7 cellular contexts compared by ENCODE assay signal in genomic region chr15:90409587-90409986, GRCh38. TPM values are rescaled to one million over a fixed set of nuclear protein-coding genes. Genes with fewer than 3 reads are reported as not detected.
A peak's percentile ranks its signal among the peaks of the same experiment; 100 is the strongest.
DNase-seq lines count a peak whose midpoint lies in the region; ATAC-seq and TF ChIP-seq lines count a peak whose summit lies in the region.
"Not testable (repeated sequence)": the region's sequence is repeated elsewhere in the genome, so short reads cannot be mapped to it uniquely, and the experiment has no call there.

No MANE protein-coding gene starts in this region.

- peaks cover 33% of the 10 kb centered on the region for H3K79me2 ChIP-seq in mesendoderm (ENCODE audit: control insufficient read depth, insufficient read depth, low read length)

- H3K27me3 ChIP-seq in CD4-positive, alpha-beta memory T cell (ENCODE audit: insufficient read depth, low read length); mesendoderm (ENCODE audit: insufficient read depth, low read length, poor library complexity): not testable (repeated sequence)

- H3K27me3 Mint-ChIP-seq in CD4-positive, alpha-beta memory T cell; IgD-negative memory B cell; activated CD8-positive, alpha-beta T cell treated with anti-CD3 and anti-CD28 coated beads for 36 hours; activated T-helper 2 cell treated with anti-CD3 and anti-CD28 coated beads, Interferon-gamma antibody, Interleukin-2, Interleukin-4, amounts not matched to agents 10 μg/mL and 5 μg/mL and 100 μg/mL, durations not matched to agents 14 hours and 24 hours and 36 hours (ENCODE audit: low read depth); central memory CD8-positive, alpha-beta T cell; nephron progenitor cell (ENCODE audit: low read depth, poor library complexity): not testable (repeated sequence)

- intact Hi-C loops in CD4-positive, alpha-beta memory T cell (cut with micrococcal nuclease); activated CD8-positive, alpha-beta T cell treated with anti-CD3 and anti-CD28 coated beads for 36 hours (cut with micrococcal nuclease): not testable (repeated sequence)
- intact Hi-C loops in activated T-helper 2 cell treated with anti-CD3 and anti-CD28 coated beads, Interferon-gamma antibody, Interleukin-2, Interleukin-4, amounts not matched to agents 10 μg/mL and 5 μg/mL and 100 μg/mL, durations not matched to agents 14 hours and 24 hours and 36 hours (cut with micrococcal nuclease), result loop anchor here (5.0 kb wide), 2 partner anchors 73 to 102 kb away; no protein-coding TSS in a partner anchor

- not testable (repeated sequence) for H3K36me3 ChIP-seq in CD4-positive, alpha-beta memory T cell (ENCODE audit: insufficient read depth, low read length); mesendoderm (ENCODE audit: control insufficient read depth, insufficient read depth, low read length)

- not testable (repeated sequence) for H2AK5ac ChIP-seq in mesendoderm (ENCODE audit: low read length)

- H3K4me3 ChIP-seq in CD4-positive, alpha-beta memory T cell (ENCODE audit: low read length in 2 of 2); mesendoderm (ENCODE audit: low read length): not testable (repeated sequence)

- peaks cover 62 to 91% (median 76%) of the 10 kb centered on the region in 4 donors for H3K4me1 Mint-ChIP-seq in CD4-positive, alpha-beta memory T cell
- peaks cover 55 to 59% (median 57%) of the 10 kb centered on the region in 3 donors for H3K4me1 Mint-ChIP-seq in IgD-negative memory B cell
- peaks cover 80% of the 10 kb centered on the region for H3K4me1 Mint-ChIP-seq in activated CD8-positive, alpha-beta T cell treated with anti-CD3 and anti-CD28 coated beads for 36 hours (ENCODE audit: low read depth)
- H3K4me1 Mint-ChIP-seq in activated T-helper 2 cell treated with anti-CD3 and anti-CD28 coated beads, Interferon-gamma antibody, Interleukin-2, Interleukin-4, amounts not matched to agents 10 μg/mL and 5 μg/mL and 100 μg/mL, durations not matched to agents 14 hours and 24 hours and 36 hours (ENCODE audit: low read depth), result peaks cover 79% of the 10 kb centered on the region
- H3K4me1 Mint-ChIP-seq in central memory CD8-positive, alpha-beta T cell, result peaks cover 90% of the 10 kb centered on the region
- H3K4me1 Mint-ChIP-seq in nephron progenitor cell, result peaks cover 23% of the 10 kb centered on the region

- peaks cover 19% of the 10 kb centered on the region in 2 donors for H3K36me3 Mint-ChIP-seq in CD4-positive, alpha-beta memory T cell
- peaks cover 11% of the 10 kb centered on the region for H3K36me3 Mint-ChIP-seq in IgD-negative memory B cell
- H3K36me3 Mint-ChIP-seq in activated CD8-positive, alpha-beta T cell treated with anti-CD3 and anti-CD28 coated beads for 36 hours (ENCODE audit: low read depth), result peaks cover 36% of the 10 kb centered on the region
- H3K36me3 Mint-ChIP-seq in activated T-helper 2 cell treated with anti-CD3 and anti-CD28 coated beads, Interferon-gamma antibody, Interleukin-2, Interleukin-4, amounts not matched to agents 10 μg/mL and 5 μg/mL and 100 μg/mL, durations not matched to agents 14 hours and 24 hours and 36 hours (ENCODE audit: low read depth), result peaks cover 32% of the 10 kb centered on the region
- H3K36me3 Mint-ChIP-seq in central memory CD8-positive, alpha-beta T cell (ENCODE audit: insufficient read depth), result peaks cover 12% of the 10 kb centered on the region
- peaks cover 20% of the 10 kb centered on the region for H3K36me3 Mint-ChIP-seq in nephron progenitor cell (ENCODE audit: low read depth)

- H3K4me3 Mint-ChIP-seq in CD4-positive, alpha-beta memory T cell, result peak overlapping the region in 3 of 8 donors; percentile 21 to 55 (median 28)
- H3K4me3 Mint-ChIP-seq in IgD-negative memory B cell; activated CD8-positive, alpha-beta T cell treated with anti-CD3 and anti-CD28 coated beads for 36 hours; nephron progenitor cell: not testable (repeated sequence)
- H3K4me3 Mint-ChIP-seq in activated T-helper 2 cell treated with anti-CD3 and anti-CD28 coated beads, Interferon-gamma antibody, Interleukin-2, Interleukin-4, amounts not matched to agents 10 μg/mL and 5 μg/mL and 100 μg/mL, durations not matched to agents 14 hours and 24 hours and 36 hours (ENCODE audit: low read depth), result peak overlapping the region; percentile 3
- peak overlapping the region; percentile 56 for H3K4me3 Mint-ChIP-seq in central memory CD8-positive, alpha-beta T cell

- not testable (repeated sequence) for H3K4me2 ChIP-seq in mesendoderm (ENCODE audit: low read length)

- H2BK120ac ChIP-seq in mesendoderm (ENCODE audit: low read depth, low read length), result not testable (repeated sequence)

- not testable (repeated sequence) for H3K18ac ChIP-seq in mesendoderm (ENCODE audit: low read length)

- ATAC-seq in activated CD8-positive, alpha-beta T cell treated with anti-CD3 and anti-CD28 coated beads for 36 hours; central memory CD8-positive, alpha-beta T cell (replicated peaks; ENCODE audit: extremely low read depth, poor library complexity, severe bottlenecking): not testable (repeated sequence)

- peak overlapping the region in 5 of 7 donors; percentile 12 to 67 (median 57) for H3K27ac Mint-ChIP-seq in CD4-positive, alpha-beta memory T cell
- H3K27ac Mint-ChIP-seq in IgD-negative memory B cell (peak overlapping the region in 2 of 3 donors; percentile 25 to 41), nephron progenitor cell (peak overlapping the region; percentile 33)
- H3K27ac Mint-ChIP-seq in activated CD8-positive, alpha-beta T cell treated with anti-CD3 and anti-CD28 coated beads for 36 hours, result peak overlapping the region; percentile 54
- peak overlapping the region; percentile 79 for H3K27ac Mint-ChIP-seq in activated T-helper 2 cell treated with anti-CD3 and anti-CD28 coated beads, Interferon-gamma antibody, Interleukin-2, Interleukin-4, amounts not matched to agents 10 μg/mL and 5 μg/mL and 100 μg/mL, durations not matched to agents 14 hours and 24 hours and 36 hours
- peak overlapping the region; percentile 91 for H3K27ac Mint-ChIP-seq in central memory CD8-positive, alpha-beta T cell (ENCODE audit: low read depth)

- H3K4me1 ChIP-seq in CD4-positive, alpha-beta memory T cell (ENCODE audit: insufficient read depth, low read length), result peaks cover 68% of the 10 kb centered on the region
- H3K4me1 ChIP-seq in mesendoderm (ENCODE audit: control insufficient read depth, low read depth, low read length), result peaks cover 21% of the 10 kb centered on the region

- not testable (repeated sequence) for H3K56ac ChIP-seq in mesendoderm (ENCODE audit: low read length)

- H3K9ac ChIP-seq in mesendoderm (ENCODE audit: low read length), result not testable (repeated sequence)

- H3K23ac ChIP-seq in mesendoderm (ENCODE audit: low read length), result not testable (repeated sequence)

- H3K79me1 ChIP-seq in mesendoderm (ENCODE audit: low read length), result not testable (repeated sequence)

- H4K5ac ChIP-seq in mesendoderm (ENCODE audit: low read length), result not testable (repeated sequence)

- not testable (repeated sequence) for TF ChIP-seq CTCF in activated CD8-positive, alpha-beta T cell treated with anti-CD3 and anti-CD28 coated beads for 36 hours (IDR thresholded peaks at IDR 0.05); nephron progenitor cell (IDR thresholded peaks at IDR 0.05)

- H3K27ac ChIP-seq in CD4-positive, alpha-beta memory T cell (ENCODE audit: low read depth, low read length); mesendoderm (ENCODE audit: low read depth, low read length): not testable (repeated sequence)

- not testable (repeated sequence) for H3K9me3 Mint-ChIP-seq in CD4-positive, alpha-beta memory T cell; IgD-negative memory B cell; activated CD8-positive, alpha-beta T cell treated with anti-CD3 and anti-CD28 coated beads for 36 hours; central memory CD8-positive, alpha-beta T cell
- peaks cover 12% of the 10 kb centered on the region for H3K9me3 Mint-ChIP-seq in activated T-helper 2 cell treated with anti-CD3 and anti-CD28 coated beads, Interferon-gamma antibody, Interleukin-2, Interleukin-4, amounts not matched to agents 10 μg/mL and 5 μg/mL and 100 μg/mL, durations not matched to agents 14 hours and 24 hours and 36 hours
- peaks cover 13% of the 10 kb centered on the region for H3K9me3 Mint-ChIP-seq in nephron progenitor cell

- H3K9me3 ChIP-seq in CD4-positive, alpha-beta memory T cell (ENCODE audit: control insufficient read depth in 1 of 2, low read length in 2 of 2), result not testable (repeated sequence)

- POLR2A ChIA-PET in CD4-positive, alpha-beta memory T cell (lab: Charles Lee; ENCODE audit: partially characterized antibody); activated CD8-positive, alpha-beta T cell treated with anti-CD3 and anti-CD28 coated beads for 36 hours (lab: Charles Lee): not testable (repeated sequence)

- not testable (repeated sequence) for DNase-seq in CD4-positive, alpha-beta memory T cell; activated CD8-positive, alpha-beta T cell treated with anti-CD3 and anti-CD28 coated beads for 36 hours; activated T-helper 2 cell treated with anti-CD3 and anti-CD28 coated beads, Interferon-gamma antibody, Interleukin-2, Interleukin-4, amounts not matched to agents 10 μg/mL and 5 μg/mL and 100 μg/mL, durations not matched to agents 14 hours and 24 hours and 36 hours (ENCODE audit: low spot score); central memory CD8-positive, alpha-beta T cell (ENCODE audit: low spot score in 2 of 2); mesendoderm; nephron progenitor cell

- H3K4ac ChIP-seq in mesendoderm (ENCODE audit: low read depth, low read length), result not testable (repeated sequence)

- H2BK15ac ChIP-seq in mesendoderm (replicated peaks; ENCODE audit: low read depth), result not testable (repeated sequence)

- H4K8ac ChIP-seq in mesendoderm (ENCODE audit: low read depth, low read length), result peak overlapping the region; percentile 13

- CTCF ChIA-PET in CD4-positive, alpha-beta memory T cell (lab: Charles Lee; ENCODE audit: partially characterized antibody), result interaction anchor here (2.2 kb wide), 1 partner anchor 48 kb away, joined by 9 read pairs; no protein-coding TSS in a partner anchor
- CTCF ChIA-PET in activated CD8-positive, alpha-beta T cell treated with anti-CD3 and anti-CD28 coated beads for 36 hours (lab: Charles Lee), result not testable (repeated sequence)

- WGBS in mesendoderm (ENCODE audit: extremely low coverage, insufficient coverage, low lambda C conversion rate), result no CpG with 5 or more reads among the region's 3 CpGs

- H2BK5ac ChIP-seq in mesendoderm (ENCODE audit: low read length), result not testable (repeated sequence)

RNA-seq across cellular contexts. Expression of gene IQGAP1, which starts 21.5 kb away (rescaled TPM):
- total RNA-seq in CD4-positive, alpha-beta memory T cell, result 100 to 1,000 TPM; 128 to 132 TPM
- 100 to 1,000 TPM in 1 of 2 donors, 10 to 100 TPM in 1; 86.1 to 121 TPM for polyA plus RNA-seq in CD4-positive, alpha-beta memory T cell
- 136 TPM for polyA plus RNA-seq in IgD-negative memory B cell
- 100 to 1,000 TPM; 148 to 155 TPM for total RNA-seq in activated CD8-positive, alpha-beta T cell treated with anti-CD3 and anti-CD28 coated beads for 36 hours
- 186 and 196 TPM in 2 replicates for total RNA-seq in activated T-helper 2 cell treated with anti-CD3 and anti-CD28 coated beads, Interferon-gamma antibody, Interleukin-2, Interleukin-4, amounts not matched to agents 10 μg/mL and 5 μg/mL and 100 μg/mL, durations not matched to agents 14 hours and 24 hours and 36 hours
- 126 TPM for polyA plus RNA-seq in mesendoderm (2013, experiment 1 of 2)
- 136 TPM for polyA plus RNA-seq in mesendoderm (2013, experiment 2 of 2)

RNA-seq across cellular contexts. Expression of gene ZNF774, which starts 57.5 kb away (rescaled TPM):
- total RNA-seq in CD4-positive, alpha-beta memory T cell, result under 1 TPM; 0.78 to 0.81 TPM
- polyA plus RNA-seq in CD4-positive, alpha-beta memory T cell, result not detected
- 0.04 TPM for polyA plus RNA-seq in IgD-negative memory B cell
- total RNA-seq in activated CD8-positive, alpha-beta T cell treated with anti-CD3 and anti-CD28 coated beads for 36 hours, result 1 to 10 TPM; 1.2 to 1.4 TPM
- 2.7 and 3.6 TPM in 2 replicates for total RNA-seq in activated T-helper 2 cell treated with anti-CD3 and anti-CD28 coated beads, Interferon-gamma antibody, Interleukin-2, Interleukin-4, amounts not matched to agents 10 μg/mL and 5 μg/mL and 100 μg/mL, durations not matched to agents 14 hours and 24 hours and 36 hours
- 0.90 TPM for polyA plus RNA-seq in mesendoderm (2013, experiment 1 of 2)
- 1.0 TPM for polyA plus RNA-seq in mesendoderm (2013, experiment 2 of 2)

Comparison
In these comparisons a context has a peak if more than half of its experiments do, and no peak if none do; other contexts are left out.
1. H3K27ac Mint-ChIP-seq: peak in every context shown above with its lines; median percentile 91 in central memory CD8-positive, alpha-beta T cell; 79 in activated T-helper 2 cell treated with anti-CD3 and anti-CD28 coated beads, Interferon-gamma antibody, Interleukin-2, Interleukin-4, amounts not matched to agents 10 μg/mL and 5 μg/mL and 100 μg/mL, durations not matched to agents 14 hours and 24 hours and 36 hours; 57 in CD4-positive, alpha-beta memory T cell; 54 in activated CD8-positive, alpha-beta T cell treated with anti-CD3 and anti-CD28 coated beads for 36 hours; 33 in IgD-negative memory B cell; 33 in nephron progenitor cell.